19 cellular contexts compared by ENCODE assay signal in genomic region chr2:28045676-28046351, GRCh38.
A peak's percentile ranks its signal among the peaks of the same experiment; 100 is the strongest.
DNase-seq lines count a peak whose midpoint lies in the region; ATAC-seq, FAIRE-seq and TF ChIP-seq lines count a peak whose summit lies in the region.
"Had no signal": no experiment of that assay in that cellular context is flagged by ENCODE, and none has a peak within 500 bp of the region (broad histone marks: within the 10 kb centered on the region; RNA-seq: fewer than 3 reads in every experiment).

No MANE protein-coding gene starts in this region.

- no peak overlapping the region for H3K9ac ChIP-seq in mammary epithelial cell (ENCODE audit: insufficient read depth, low read length)

- H3K27ac Mint-ChIP-seq in MCF 10A (ENCODE audit: low read depth, unreplicated experiment): no peak overlapping the region
- no peak overlapping the region for H3K27ac Mint-ChIP-seq in natural killer cell
- H3K27ac Mint-ChIP-seq: CD4-positive, alpha-beta T cell had no signal

- WGBS in mammary epithelial cell (ENCODE audit: low coverage, missing lambda C conversion rate): 87% methylated on average over 8 of the region's 8 CpGs

- H2AFZ ChIP-seq in mammary epithelial cell (ENCODE audit: low read depth, low read length): no peak overlapping the region

- H3K4me1 Mint-ChIP-seq in MCF 10A (ENCODE audit: insufficient read depth, unreplicated experiment): peaks cover 15% of the 10 kb centered on the region
- H3K4me1 Mint-ChIP-seq in natural killer cell: no peaks in the 10 kb centered on the region

- in situ Hi-C loops in mammary epithelial cell (cut with MboI; ENCODE audit: low sequenced_read_pairs in 2 of 2): no loop called here

- no peaks in the 10 kb centered on the region for H3K9me3 Mint-ChIP-seq in MCF 10A (ENCODE audit: unreplicated experiment)
- no peaks in the 10 kb centered on the region for H3K9me3 Mint-ChIP-seq in natural killer cell
- H3K9me3 Mint-ChIP-seq: CD4-positive, alpha-beta T cell; H9 had no signal

- H3K4me3 ChIP-seq in breast epithelium: no peak overlapping the region
- H3K4me3 ChIP-seq in mammary epithelial cell (replicated peaks in 1 of 3; ENCODE audit: insufficient read depth in 1 of 3, low read depth in 2 of 3, low read length in 3 of 3): no peak overlapping the region
- H3K4me3 ChIP-seq: A549 had no signal

- H3K36me3 Mint-ChIP-seq in MCF 10A (ENCODE audit: insufficient read depth, unreplicated experiment) (peaks cover 6% of the 10 kb centered on the region), natural killer cell (no peaks in the 10 kb centered on the region)

- no peaks in the 10 kb centered on the region for H3K27me3 ChIP-seq in breast epithelium
- no peaks in the 10 kb centered on the region for H3K27me3 ChIP-seq in mammary epithelial cell (ENCODE audit: insufficient read depth, low read length)

- no peaks in the 10 kb centered on the region for H3K36me3 ChIP-seq in breast epithelium
- H3K36me3 ChIP-seq in mammary epithelial cell (ENCODE audit: insufficient read depth, low read length): no peaks in the 10 kb centered on the region

- peak; percentile 17 for DNase-seq in MCF 10A (ENCODE audit: unreplicated experiment)
- DNase-seq in breast epithelium (ENCODE audit: low spot score in 2 of 2): no peak
- DNase-seq in mammary epithelial cell: no peak
- DNase-seq in EL: no peak
- DNase-seq in cardiac septum (ENCODE audit: low spot score): no peak
- no peak for DNase-seq in natural killer cell
- DNase-seq: AML-193; Caco-2; CD4-positive, alpha-beta T cell; DMS153; DMS79; GF-D8; H9 had no signal

- H3K79me2 ChIP-seq in mammary epithelial cell (ENCODE audit: insufficient read depth, low read length): no peaks in the 10 kb centered on the region

- no peak overlapping the region for H3K27ac ChIP-seq in breast epithelium
- H3K27ac ChIP-seq in mammary epithelial cell (ENCODE audit: insufficient read depth, low read depth, low read length): no peak overlapping the region
- H3K27ac ChIP-seq: 22Rv1, C4-2B, HL-60 had no signal

- BruUV-seq in MCF 10A (replicated peaks; lab: Mats Ljungman, UMichigan) (TSS peak; percentile 38), mammary epithelial cell (replicated peaks; lab: Mats Ljungman, UMichigan) (TSS peak; percentile 85)

- dilution Hi-C loops in mammary epithelial cell (cut with HindIII; ENCODE audit: low sequenced_read_pairs): no loop called here

- CTCF ChIA-PET in MCF 10A (lab: Yijun Ruan, JAX): interaction anchor here (0.7 kb wide), 1 partner anchor 103 kb away, joined by 3 read pairs; no protein-coding TSS in a partner anchor
- CTCF ChIA-PET in mammary epithelial cell (lab: Charles Lee; ENCODE audit: low non-redundant PET): no interaction called here

- TF ChIP-seq CTCF in MCF 10A (IDR thresholded peaks at IDR 0.05; ENCODE audit: unreplicated experiment): no peak
- TF ChIP-seq CTCF in breast epithelium (IDR thresholded peaks at IDR 0.05): no peak
- TF ChIP-seq CTCF in mammary epithelial cell (conservative IDR thresholded peaks at IDR 0.05 in 1 of 2, IDR thresholded peaks at IDR 0.05 in 1 of 2; ENCODE audit: extremely low read depth in 1 of 2, insufficient read depth in 1 of 2, low read depth in 1 of 2, low read length in 2 of 2): no peak
- no peak for TF ChIP-seq CTCF in natural killer cell (IDR thresholded peaks at IDR 0.05)

- H4K20me1 ChIP-seq in mammary epithelial cell (ENCODE audit: insufficient read depth, low read length): no peaks in the 10 kb centered on the region

- H3K4me1 ChIP-seq in breast epithelium (no peaks in the 10 kb centered on the region), mammary epithelial cell (ENCODE audit: insufficient read depth, low read length) (peaks cover 10% of the 10 kb centered on the region)
- H3K4me1 ChIP-seq: Caco-2 had no signal

- no peak for ATAC-seq in natural killer cell
- ATAC-seq: A549 had no signal

- POLR2A ChIA-PET in MCF 10A (lab: Yijun Ruan, JAX): interaction anchor here (0.6 to 0.8 kb wide), 2 partner anchors 8 to 53 kb away, joined by 4 read pairs; no protein-coding TSS in a partner anchor

- TF ChIP-seq POLR2A in breast epithelium (IDR thresholded peaks at IDR 0.05): no peak

- H3K9me3 ChIP-seq in breast epithelium: no peaks in the 10 kb centered on the region
- H3K9me3 ChIP-seq in mammary epithelial cell (replicated peaks; ENCODE audit: insufficient read depth, low read length): no peaks in the 10 kb centered on the region
- H3K9me3 ChIP-seq: A549, Caco-2 had no signal

- H3K27me3 Mint-ChIP-seq in MCF 10A (ENCODE audit: insufficient read depth, unreplicated experiment) (no peaks in the 10 kb centered on the region), natural killer cell (ENCODE audit: low read depth in 2 of 2) (no peaks in the 10 kb centered on the region)
- H3K27me3 Mint-ChIP-seq: CD4-positive, alpha-beta T cell had no signal

- intact Hi-C loops in MCF 10A (cut with micrococcal nuclease) (no loop called here), breast epithelium (cut with DNase I; ENCODE audit: low total_unique reads) (no loop called here), mammary epithelial cell (cut with micrococcal nuclease) (no loop called here), cardiac septum (cut with DNase I) (no loop called here), natural killer cell (cut with micrococcal nuclease) (no loop called here)

- H3K4me2 ChIP-seq in mammary epithelial cell (ENCODE audit: insufficient read depth, low read depth, low read length): no peak overlapping the region
- H3K4me2 ChIP-seq: A549 had no signal

- no peak overlapping the region for H3K4me3 Mint-ChIP-seq in MCF 10A (ENCODE audit: unreplicated experiment)
- H3K4me3 Mint-ChIP-seq in natural killer cell: no peak overlapping the region
- H3K4me3 Mint-ChIP-seq: CD4-positive, alpha-beta T cell; H9 had no signal

- peak; percentile 43 for FAIRE-seq in islet of Langerhans (lab: Jason Lieb, UNC)
- FAIRE-seq: H1 had no signal
